ENCODE assay signal across 9 cellular contexts in the genomic region with DNA sequence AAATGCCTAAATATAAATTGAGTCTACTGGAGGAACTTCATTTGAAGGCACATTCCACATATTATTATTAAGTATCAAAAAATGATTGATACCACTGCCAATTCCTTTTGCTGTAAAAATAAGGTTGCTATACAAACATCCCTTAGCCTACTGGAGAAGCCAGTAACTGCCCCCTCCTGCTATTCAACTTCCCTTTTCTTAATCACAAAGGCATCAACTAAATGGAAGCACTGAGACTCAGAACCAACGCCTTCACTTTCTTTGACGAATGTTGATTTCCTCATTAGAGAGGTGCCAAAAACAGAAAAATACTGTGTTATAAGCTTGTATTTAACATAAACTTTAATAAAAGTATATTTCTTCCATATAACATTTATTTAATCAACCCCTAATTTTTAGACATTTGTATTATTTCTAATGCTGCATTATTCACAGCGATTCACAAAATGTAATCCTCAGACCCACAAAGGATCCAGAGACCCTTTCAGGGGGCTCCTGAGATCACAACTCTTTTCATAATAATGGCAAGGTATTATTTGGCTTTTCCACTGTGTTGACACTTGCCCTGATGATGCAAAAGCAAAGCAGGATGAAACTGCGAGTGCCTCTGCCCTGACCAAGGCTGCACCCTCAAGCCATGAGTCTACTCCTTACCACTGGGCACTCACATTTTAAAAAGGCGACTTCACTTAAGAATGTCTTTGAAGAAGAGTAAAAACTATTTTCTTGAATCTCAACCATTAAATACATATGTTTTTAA. TPM values are rescaled to one million over a fixed set of nuclear protein-coding genes. Genes with fewer than 3 reads are reported as not detected.
DNase-seq lines count a peak whose midpoint lies in the region; ATAC-seq lines count a peak whose summit lies in the region.
"Had no signal": no experiment of that assay in that cellular context is flagged by ENCODE, and none has a peak within 500 bp of the region (broad histone marks: within the 10 kb centered on the region; RNA-seq: fewer than 3 reads in every experiment).

No MANE protein-coding gene starts in this region.

- H3K4me3 Mint-ChIP-seq in T-cell, result peak overlapping the region; percentile 57 to 67 (median 62)

- peak; percentile 76 for DNase-seq in GM23248
- no peak for DNase-seq in T-cell
- DNase-seq in ureter (ENCODE audit: low spot score), result no peak
- DNase-seq in posterior vena cava (ENCODE audit: low spot score), result no peak
- DNase-seq in head of caudate nucleus, result no peak
- DNase-seq: activated CD4-positive, CD25-positive, alpha-beta regulatory T cell had no signal

- peaks cover 10 to 36% (median 20%) of the 10 kb centered on the region in 11 experiments; a peak in 21 of 22 replicates for H3K36me3 ChIP-seq in BLaER1 treated with 17β-estradiol and CSF1 and Interleukin-3, amounts not matched to agents 10 nM and 100 nM
- H3K36me3 ChIP-seq in GM23248 (ENCODE audit: low read depth) (no peaks in the 10 kb centered on the region), iPS-18a (ENCODE audit: control insufficient read depth, low read depth, low read length) (no peaks in the 10 kb centered on the region)

- POLR2A ChIA-PET in T-cell (lab: Charles Lee), result interaction anchor here in 1 of 2 donors (1.5 to 2.1 kb wide), 3 partner anchors 11 to 22 kb away, joined by 3 to 5 read pairs (median 4); a partner anchor contains a TSS

- H3K27ac Mint-ChIP-seq in T-cell, result peak overlapping the region; percentile 89 to 90

- in situ Hi-C loops in GM23248 (cut with MboI), result no loop called here

- H3K9me3 ChIP-seq in BLaER1 treated with 17β-estradiol and CSF1 and Interleukin-3, amounts not matched to agents 10 nM and 100 nM (replicated peaks in 1 of 11), result no peaks in the 10 kb centered on the region
- H3K9me3 ChIP-seq in GM23248 (ENCODE audit: low read depth) (no peaks in the 10 kb centered on the region), iPS-18a (ENCODE audit: control insufficient read depth, low read depth, low read length) (no peaks in the 10 kb centered on the region)

- intact Hi-C loops in posterior vena cava (cut with DNase I), result no loop called here
- intact Hi-C loops in head of caudate nucleus (cut with DNase I), result no loop called here

- peaks cover 33% of the 10 kb centered on the region for H3F3A ChIP-seq in GM23248 (ENCODE audit: insufficient read depth)

- H3K79me2 ChIP-seq in GM23248 (ENCODE audit: insufficient read depth), result peaks cover 95% of the 10 kb centered on the region

- peaks cover 75 to 78% (median 78%) of the 10 kb centered on the region in 3 donors for H3K4me1 Mint-ChIP-seq in T-cell

- H3K4me2 ChIP-seq in BLaER1 treated with 17β-estradiol and CSF1 and Interleukin-3, amounts not matched to agents 10 nM and 100 nM, result peak overlapping the region; percentile 80 to 95 (median 91)
- H3K4me2 ChIP-seq in GM23248 (ENCODE audit: unreplicated experiment), result peak overlapping the region; percentile 68

- no peaks in the 10 kb centered on the region for H3K27me3 Mint-ChIP-seq in T-cell

- peak overlapping the region; percentile 34 to 86 (median 75); a peak in 21 of 22 replicates for H3K9ac ChIP-seq in BLaER1 treated with 17β-estradiol and CSF1 and Interleukin-3, amounts not matched to agents 10 nM and 100 nM
- peak overlapping the region; percentile 49 for H3K9ac ChIP-seq in GM23248
- H3K9ac ChIP-seq in iPS-18a (ENCODE audit: low read length), result no peak overlapping the region

- CTCF ChIA-PET in T-cell (lab: Charles Lee), result interaction anchor here (1.1 to 1.5 kb wide), 4 partner anchors 12 to 47 kb away, joined by 3 to 9 read pairs (median 4); a partner anchor contains a TSS

- 27% methylated on average over 5 of the region's 5 CpGs for WGBS in GM23248 (ENCODE audit: low coverage in 1 of 2, low lambda C conversion rate in 2 of 2, missing lambda C conversion rate in 2 of 2), 2 experiments

- H3K9me3 Mint-ChIP-seq in T-cell, result no peaks in the 10 kb centered on the region

- peaks cover 68 to 96% (median 89%) of the 10 kb centered on the region in 10 experiments for H3K4me1 ChIP-seq in BLaER1 treated with 17β-estradiol and CSF1 and Interleukin-3, amounts not matched to agents 10 nM and 100 nM
- H3K4me1 ChIP-seq in GM23248 (ENCODE audit: insufficient read depth) (peaks cover 38% of the 10 kb centered on the region), iPS-18a (ENCODE audit: control insufficient read depth, low read depth, low read length) (peaks cover 15% of the 10 kb centered on the region)

- H3K27ac ChIP-seq in BLaER1 treated with 17β-estradiol and CSF1 and Interleukin-3, amounts not matched to agents 10 nM and 100 nM, result peak overlapping the region; percentile 4 to 97 (median 93); a peak in 21 of 22 replicates
- peak overlapping the region; percentile 85 for H3K27ac ChIP-seq in GM23248
- peak overlapping the region; percentile 36 for H3K27ac ChIP-seq in iPS-18a (ENCODE audit: low read length)

- no peaks in the 10 kb centered on the region for H3K9me2 ChIP-seq in GM23248 (ENCODE audit: insufficient read depth)

- H4K20me1 ChIP-seq in BLaER1 treated with 17β-estradiol and CSF1 and Interleukin-3, amounts not matched to agents 10 nM and 100 nM, result peaks cover 15 to 98% (median 21%) of the 10 kb centered on the region in 11 experiments; a peak in 21 of 22 replicates
- peaks cover 3% of the 10 kb centered on the region; the same call in 1 of the 2 replicates for H4K20me1 ChIP-seq in GM23248 (ENCODE audit: insufficient read depth)

- ATAC-seq in T-cell (replicated peaks in 1 of 4) (no peak), HG02870 (IDR thresholded peaks at IDR 0.05; ENCODE audit: unreplicated experiment) (no peak)

- H3K4me3 ChIP-seq in BLaER1 treated with 17β-estradiol and CSF1 and Interleukin-3, amounts not matched to agents 10 nM and 100 nM, result peak overlapping the region; percentile 1 to 57 (median 50); a peak in 17 of 20 replicates
- H3K4me3 ChIP-seq in GM23248 (peak overlapping the region; percentile 38), iPS-18a (ENCODE audit: low read length) (no peak overlapping the region)

- H2AFZ ChIP-seq in GM23248, result no peak overlapping the region

- no peaks in the 10 kb centered on the region for H3K27me3 ChIP-seq in BLaER1 treated with 17β-estradiol and CSF1 and Interleukin-3, amounts not matched to agents 10 nM and 100 nM
- no peaks in the 10 kb centered on the region for H3K27me3 ChIP-seq in GM23248 (replicated peaks; ENCODE audit: insufficient read depth)
- no peaks in the 10 kb centered on the region for H3K27me3 ChIP-seq in iPS-18a (ENCODE audit: control insufficient read depth, insufficient read depth, low read length)

- H3K36me3 Mint-ChIP-seq in T-cell, result peaks cover 16% of the 10 kb centered on the region

RNA-seq across cellular contexts. Expression of a gene that starts 11.6 kb away (rescaled TPM):
- 36.1 and 43.8 TPM in 2 replicates for total RNA-seq in GM23248 (2014; rRNA removed; shearing (Covaris generic))
- polyA plus RNA-seq in GM23248 (2016; fragmentation: Nextera tagmentation; extraction: Ambion mirVana), result 39.9 and 42.7 TPM in 2 replicates
- total RNA-seq in T-cell (100 to 1,000 TPM; 133 to 221 (median 146) TPM), ureter (124 TPM), posterior vena cava (10 to 100 TPM; 56.2 to 56.3 TPM)

RNA-seq across cellular contexts. Expression of a gene that starts 53.8 kb away (rescaled TPM):
- total RNA-seq in GM23248 (2014; rRNA removed; shearing (Covaris generic)), result 7.5 and 11.8 TPM in 2 replicates
- 13.4 and 14.0 TPM in 2 replicates for polyA plus RNA-seq in GM23248 (2016; fragmentation: Nextera tagmentation; extraction: Ambion mirVana)
- 1 to 10 TPM; 4.3 to 7.6 (median 4.8) TPM for total RNA-seq in T-cell
- total RNA-seq in ureter, result 11.3 TPM
- 10 to 100 TPM; 12.6 to 12.9 TPM for total RNA-seq in posterior vena cava

Comparison
In these comparisons a context has a peak if more than half of its experiments do, and no peak if none do; other contexts are left out.
1. H3K27ac ChIP-seq: peak in every context shown above with its lines; median percentile 93 in BLaER1 treated with 17β-estradiol and CSF1 and Interleukin-3, amounts not matched to agents 10 nM and 100 nM; 85 in GM23248; 36 in iPS-18a.